ENCODE assay signal across 1 cellular context in genomic region chr16:14562691-14563491, GRCh38.
TF ChIP-seq lines count a peak whose summit lies in the region.

No MANE protein-coding gene starts in this region.

TF ChIP-seq in HepG2, 621 proteins besides CTCF, POLR2A, EP300 and RAD21 (continued from another document and continues in another):
- TF ChIP-seq ZNF646 (CRISPR knock-in tag; IDR thresholded peaks at IDR 0.05) = peak; percentile 79
- no peak for TF ChIP-seq ZNF543 (CRISPR knock-in tag; IDR thresholded peaks at IDR 0.05)
- TF ChIP-seq SSRP1 (CRISPR knock-in tag; IDR thresholded peaks at IDR 0.05) = 0 out of 2 replicates have a peak, but pooled peaks have one; percentile 63
- no peak for TF ChIP-seq SNAPC5 (CRISPR knock-in tag; IDR thresholded peaks at IDR 0.05; ENCODE audit: borderline replicate concordance)
- no peak for TF ChIP-seq FOSL1 (CRISPR knock-in tag; IDR thresholded peaks at IDR 0.05; ENCODE audit: borderline replicate concordance)
- TF ChIP-seq BHLHE40 (IDR thresholded peaks at IDR 0.05; ENCODE audit: low read length) = no peak
- peak; percentile 73; the same call in 1 of the 2 replicates for TF ChIP-seq ZBTB25 (CRISPR knock-in tag; IDR thresholded peaks at IDR 0.05)
- no peak for TF ChIP-seq ZBTB1 (CRISPR knock-in tag; IDR thresholded peaks at IDR 0.05; ENCODE audit: borderline replicate concordance)
- peak; percentile 89; the same call in 1 of the 2 replicates for TF ChIP-seq TBX3 (IDR thresholded peaks at IDR 0.05; ENCODE audit: borderline replicate concordance)
- TF ChIP-seq ATF4 (CRISPR knock-in tag; IDR thresholded peaks at IDR 0.05) = peak in 1 of 2 experiments; percentile 71; a peak in 2 of 4 replicates
- no peak for TF ChIP-seq ZNF318 (CRISPR knock-in tag; IDR thresholded peaks at IDR 0.05)
- no peak for TF ChIP-seq ZBTB20 (CRISPR knock-in tag; IDR thresholded peaks at IDR 0.05; ENCODE audit: borderline replicate concordance, low read depth)
- TF ChIP-seq ZNF432 (CRISPR knock-in tag; IDR thresholded peaks at IDR 0.05; ENCODE audit: borderline replicate concordance) = no peak
- no peak for TF ChIP-seq ZNF598 (CRISPR knock-in tag; IDR thresholded peaks at IDR 0.05; ENCODE audit: borderline replicate concordance)
- no peak for TF ChIP-seq FIP1L1 (IDR thresholded peaks at IDR 0.05; ENCODE audit: borderline replicate concordance, insufficient read depth, low read depth, low read length)
- TF ChIP-seq PHF21A (CRISPR knock-in tag; IDR thresholded peaks at IDR 0.05) = peak; percentile 81; the same call in 1 of the 2 replicates
- TF ChIP-seq MTF1 (CRISPR knock-in tag; IDR thresholded peaks at IDR 0.05) = no peak
- TF ChIP-seq ZNF580 (CRISPR knock-in tag; IDR thresholded peaks at IDR 0.05; ENCODE audit: borderline replicate concordance, low read depth) = peak; percentile 61; the same call in 1 of the 2 replicates
- peak; percentile 73 for TF ChIP-seq ZNF335 (CRISPR knock-in tag; IDR thresholded peaks at IDR 0.05)
- TF ChIP-seq SALL2 (CRISPR knock-in tag; IDR thresholded peaks at IDR 0.05) = peak; percentile 41; the same call in 1 of the 2 replicates
- peak; percentile 87 for TF ChIP-seq SAP130 (CRISPR knock-in tag; IDR thresholded peaks at IDR 0.05; ENCODE audit: low read depth)
- 0 out of 2 replicates have a peak, but pooled peaks have one; percentile 65 for TF ChIP-seq DNMT3B (CRISPR knock-in tag; conservative IDR thresholded peaks at IDR 0.05)
- no peak for TF ChIP-seq ZNF431 (CRISPR knock-in tag; IDR thresholded peaks at IDR 0.05; ENCODE audit: borderline replicate concordance, low read depth)
- peak; percentile 93 for TF ChIP-seq FOXP4 (CRISPR knock-in tag; IDR thresholded peaks at IDR 0.05)
- TF ChIP-seq KLF6 (CRISPR knock-in tag; IDR thresholded peaks at IDR 0.05) = peak; percentile 73
- no peak for TF ChIP-seq TP53 (CRISPR knock-in tag; conservative IDR thresholded peaks at IDR 0.05)
- TF ChIP-seq CCAR2 (optimal IDR thresholded peaks at IDR 0.05; ENCODE audit: low read depth, low read length) = no peak
- TF ChIP-seq AKNA (CRISPR knock-in tag; IDR thresholded peaks at IDR 0.05; ENCODE audit: borderline replicate concordance) = no peak
- 0 out of 2 replicates have a peak, but pooled peaks have one; percentile 47 for TF ChIP-seq ZNF430 (CRISPR knock-in tag; IDR thresholded peaks at IDR 0.05)
- peak; percentile 97 for TF ChIP-seq TBX2 (CRISPR knock-in tag; IDR thresholded peaks at IDR 0.05; ENCODE audit: borderline replicate concordance)
- no peak for TF ChIP-seq IKZF4 (CRISPR knock-in tag; IDR thresholded peaks at IDR 0.05; ENCODE audit: borderline replicate concordance, low read depth, not compliant biosample characterization)
- peak; percentile 68 for TF ChIP-seq ZMYM4 (CRISPR knock-in tag; IDR thresholded peaks at IDR 0.05)
